In the genomic region with DNA sequence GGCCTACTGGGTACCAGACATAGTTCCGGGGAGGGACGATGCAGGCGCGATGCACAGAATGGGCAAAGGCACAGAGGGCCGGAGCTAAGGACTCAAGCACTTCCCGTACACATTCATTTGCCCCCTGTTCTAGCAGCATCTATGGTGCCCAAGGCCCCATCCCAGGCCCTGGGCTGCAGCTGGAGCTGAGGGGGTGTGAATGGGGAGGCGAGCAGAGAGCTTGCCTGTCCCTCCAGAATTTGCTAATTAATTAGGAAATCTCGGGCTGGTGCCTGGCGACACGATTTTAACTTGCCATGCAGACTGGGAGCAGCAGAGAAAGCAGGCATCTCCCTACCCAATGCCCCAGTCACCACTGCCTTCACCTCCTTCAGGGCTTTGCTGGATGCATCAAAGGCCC, we compare ENCODE assay signal across 1 cellular context.
TF ChIP-seq lines count a peak whose summit lies in the region.

No MANE protein-coding gene starts in this region.

TF ChIP-seq in H1, 55 proteins besides CTCF, POLR2A, EP300 and RAD21:
- TF ChIP-seq HDAC2 (IDR thresholded peaks at IDR 0.05; ENCODE audit: borderline replicate concordance in 1 of 2, low read depth in 2 of 2, low read length in 2 of 2) (no peak), TBP (IDR thresholded peaks at IDR 0.05; ENCODE audit: low read depth, low read length) (no peak), CTBP2 (IDR thresholded peaks at IDR 0.05; ENCODE audit: borderline replicate concordance, insufficient read depth, insufficient read length, low read length) (no peak), SRF (IDR thresholded peaks at IDR 0.05; ENCODE audit: low read depth, low read length) (no peak), SUZ12 (IDR thresholded peaks at IDR 0.05; ENCODE audit: low read length) (no peak), SP2 (IDR thresholded peaks at IDR 0.05; ENCODE audit: low read length) (no peak), SP1 (IDR thresholded peaks at IDR 0.05; ENCODE audit: low read depth, low read length) (no peak), GTF2F1 (IDR thresholded peaks at IDR 0.05; ENCODE audit: borderline replicate concordance, low read depth, low read length) (no peak), KDM5A (IDR thresholded peaks at IDR 0.05; ENCODE audit: low read length) (no peak), PHF8 (conservative IDR thresholded peaks at IDR 0.05; ENCODE audit: low read depth, low read length) (no peak), TEAD4 (IDR thresholded peaks at IDR 0.05; ENCODE audit: low read depth, low read length) (no peak), SP4 (IDR thresholded peaks at IDR 0.05; ENCODE audit: low read length) (no peak), NRF1 (IDR thresholded peaks at IDR 0.05; ENCODE audit: low read depth, low read length) (no peak), SIRT6 (IDR thresholded peaks at IDR 0.05; ENCODE audit: low read length) (no peak)
- TF ChIP-seq, protein P1, sequence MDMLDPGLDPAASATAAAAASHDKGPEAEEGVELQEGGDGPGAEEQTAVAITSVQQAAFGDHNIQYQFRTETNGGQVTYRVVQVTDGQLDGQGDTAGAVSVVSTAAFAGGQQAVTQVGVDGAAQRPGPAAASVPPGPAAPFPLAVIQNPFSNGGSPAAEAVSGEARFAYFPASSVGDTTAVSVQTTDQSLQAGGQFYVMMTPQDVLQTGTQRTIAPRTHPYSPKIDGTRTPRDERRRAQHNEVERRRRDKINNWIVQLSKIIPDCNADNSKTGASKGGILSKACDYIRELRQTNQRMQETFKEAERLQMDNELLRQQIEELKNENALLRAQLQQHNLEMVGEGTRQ (IDR thresholded peaks at IDR 0.05; ENCODE audit: low read length) = no peak
- TF ChIP-seq, protein P2, sequence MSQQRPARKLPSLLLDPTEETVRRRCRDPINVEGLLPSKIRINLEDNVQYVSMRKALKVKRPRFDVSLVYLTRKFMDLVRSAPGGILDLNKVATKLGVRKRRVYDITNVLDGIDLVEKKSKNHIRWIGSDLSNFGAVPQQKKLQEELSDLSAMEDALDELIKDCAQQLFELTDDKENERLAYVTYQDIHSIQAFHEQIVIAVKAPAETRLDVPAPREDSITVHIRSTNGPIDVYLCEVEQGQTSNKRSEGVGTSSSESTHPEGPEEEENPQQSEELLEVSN (IDR thresholded peaks at IDR 0.05) = no peak
